8 cellular contexts compared by ENCODE assay signal in the genomic region with DNA sequence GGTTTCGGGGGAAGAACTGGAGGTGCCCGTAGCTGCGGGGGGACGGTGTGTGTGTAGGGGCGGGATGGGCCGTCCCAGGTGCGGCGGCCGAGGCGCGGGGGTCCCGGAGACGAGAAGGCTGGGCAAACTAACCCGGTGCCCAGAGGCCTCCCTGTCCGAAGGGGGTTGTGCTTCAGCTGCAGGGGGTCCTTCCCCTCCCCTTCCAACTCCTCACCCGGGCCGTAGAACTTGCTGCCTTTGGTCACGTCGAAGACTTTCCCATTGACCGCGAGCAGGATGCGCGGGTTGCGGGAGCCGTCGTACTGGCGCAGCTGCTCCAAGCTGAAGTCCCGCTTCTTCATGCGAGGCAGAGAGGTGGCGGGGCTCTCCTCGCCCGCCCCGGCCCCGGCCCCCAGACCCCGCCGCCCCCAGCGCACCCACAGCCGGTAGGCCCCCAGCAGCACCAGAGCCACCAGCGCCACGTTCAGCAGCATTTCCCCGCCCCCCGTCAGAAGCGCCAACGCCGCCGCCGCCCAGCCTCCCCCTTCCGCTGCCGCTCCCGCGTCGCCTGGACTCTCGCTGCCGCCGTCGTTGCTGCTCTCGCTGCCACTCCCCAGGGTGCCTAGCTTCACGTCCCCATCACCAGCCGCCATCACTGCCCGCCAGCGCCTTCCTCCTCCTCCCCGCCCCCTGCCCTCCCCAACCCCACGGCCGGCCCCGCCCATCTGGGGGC. TPM values are rescaled to one million over a fixed set of nuclear protein-coding genes. Genes with fewer than 3 reads are reported as not detected.
A peak's percentile ranks its signal among the peaks of the same experiment; 100 is the strongest.
DNase-seq lines count a peak whose midpoint lies in the region; ATAC-seq and TF ChIP-seq lines count a peak whose summit lies in the region.

A gene with protein sequence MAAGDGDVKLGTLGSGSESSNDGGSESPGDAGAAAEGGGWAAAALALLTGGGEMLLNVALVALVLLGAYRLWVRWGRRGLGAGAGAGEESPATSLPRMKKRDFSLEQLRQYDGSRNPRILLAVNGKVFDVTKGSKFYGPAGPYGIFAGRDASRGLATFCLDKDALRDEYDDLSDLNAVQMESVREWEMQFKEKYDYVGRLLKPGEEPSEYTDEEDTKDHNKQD (minus strand): TSS at position 655 of the 712 bp plus-strand sequence. CDS start 23 bp downstream, at position 632.

- TF ChIP-seq CTCF in left ventricle myocardium inferior (IDR thresholded peaks at IDR 0.05; ENCODE audit: borderline replicate concordance) (no peak), psoas muscle (IDR thresholded peaks at IDR 0.05) (no peak)

- WGBS in psoas muscle, 3 donors = 0% methylated on average over 21 to 65 of the region's 65 CpGs

- peaks cover 44% of the 10 kb centered on the region for H3K4me1 Mint-ChIP-seq in activated naive CD8-positive, alpha-beta T cell (ENCODE audit: low read depth)

- H3K27ac Mint-ChIP-seq in activated naive CD8-positive, alpha-beta T cell = peak within 1 kb of the TSS; percentile 97

- H3K4me3 Mint-ChIP-seq in activated naive CD8-positive, alpha-beta T cell = peak within 1 kb of the TSS; percentile 92

- H3K9me3 ChIP-seq in left ventricle myocardium inferior (replicated peaks) (no peaks in the 10 kb centered on the region), psoas muscle (no peaks in the 10 kb centered on the region)

- intact Hi-C loops in left ventricle myocardium inferior (cut with micrococcal nuclease) = no loop called here
- intact Hi-C loops in psoas muscle (cut with DNase I) = loop anchor here in 1 of 2 donors (5.0 to 10.0 kb wide), 4 partner anchors 105 to 805 kb away; partner anchors contain the start of gene SCLT1

- H3K4me1 ChIP-seq in left ventricle myocardium inferior (peaks cover 61% of the 10 kb centered on the region), psoas muscle (peaks cover 31% of the 10 kb centered on the region)

- no peaks in the 10 kb centered on the region for H3K27me3 ChIP-seq in left ventricle myocardium inferior (ENCODE audit: low read depth)
- H3K27me3 ChIP-seq in psoas muscle (ENCODE audit: insufficient read depth in 3 of 3, low read length in 2 of 3) = no peaks in the 10 kb centered on the region

- H3K27ac ChIP-seq in left ventricle myocardium inferior (replicated peaks) = peak within 1 kb of the TSS; percentile 94
- H3K27ac ChIP-seq in psoas muscle = peak within 1 kb of the TSS; percentile 95

- H3K36me3 ChIP-seq in left ventricle myocardium inferior (no peaks in the 10 kb centered on the region), psoas muscle (ENCODE audit: insufficient read depth in 1 of 2, low read depth in 1 of 2) (no peaks in the 10 kb centered on the region)

- DNase-seq in GDM1 (lab: John Stamatoyannopoulos, UW) = peak; percentile 48
- peak; percentile 38 for DNase-seq in M059J (ENCODE audit: low read depth)
- DNase-seq in left ventricle myocardium inferior = no peak
- DNase-seq in psoas muscle = no peak
- DNase-seq in NCI-H2107 treated with DMSO at 0.1 percent for 48 hours (lab: John Stamatoyannopoulos, UW; ENCODE audit: unreplicated experiment) = no peak
- DNase-seq in kidney glomerular epithelial cell (lab: John Stamatoyannopoulos, UW) = no peak

- peak within 1 kb of the TSS; percentile 90 for H3K4me3 ChIP-seq in left ventricle myocardium inferior
- H3K4me3 ChIP-seq in psoas muscle = peak within 1 kb of the TSS; percentile 87

- H3K36me3 Mint-ChIP-seq in activated naive CD8-positive, alpha-beta T cell = peaks cover 5% of the 10 kb centered on the region

- H3K27me3 Mint-ChIP-seq in activated naive CD8-positive, alpha-beta T cell = no peaks in the 10 kb centered on the region

- no peaks in the 10 kb centered on the region for H3K9me3 Mint-ChIP-seq in activated naive CD8-positive, alpha-beta T cell (ENCODE audit: low read depth)

- ATAC-seq in GM21576 (IDR thresholded peaks at IDR 0.05; ENCODE audit: unreplicated experiment) (peak; percentile 6), psoas muscle (peak in 2 of 4 donors; percentile 1 to 2)

RNA-seq across cellular contexts. Expression of the gene that starts here (rescaled TPM):
- total RNA-seq in M059J (2014; rRNA removed; shearing (Covaris generic)) = 17.5 and 28.2 TPM in 2 replicates
- total RNA-seq in left ventricle myocardium inferior = 65.4 TPM
- total RNA-seq in psoas muscle = 10 to 100 TPM; 27.7 to 43.2 (median 34.8) TPM
- 10 to 100 TPM; 21.9 to 42.9 (median 25.7) TPM for polyA plus RNA-seq in psoas muscle

Comparison
In these comparisons a context has a peak if more than half of its experiments do, and no peak if none do; other contexts are left out.
1. DNase-seq: peak in GDM1 (single experiment) and M059J (single experiment); none in left ventricle myocardium inferior (single experiment), psoas muscle (0 of 2), NCI-H2107 treated with DMSO at 0.1 percent for 48 hours (single experiment) and kidney glomerular epithelial cell (single experiment).